26 cellular contexts compared by ENCODE assay signal in genomic region chr12:29566441-29566840, GRCh38.
A peak's percentile ranks its signal among the peaks of the same experiment; 100 is the strongest.
DNase-seq lines count a peak whose midpoint lies in the region; ATAC-seq lines count a peak whose summit lies in the region.
"Had no signal": no experiment of that assay in that cellular context is flagged by ENCODE, and none has a peak within 500 bp of the region (broad histone marks: within the 10 kb centered on the region; RNA-seq: fewer than 3 reads in every experiment).

No MANE protein-coding gene starts in this region.

- no peaks in the 10 kb centered on the region for H3K36me3 Mint-ChIP-seq in stimulated activated effector memory CD8-positive, alpha-beta T cell treated with anti-CD3 and anti-CD28 coated beads, Interleukin-12 subunit alpha, Interleukin-12 subunit beta, amount 100 ng/mL, for 72 hours
- no peaks in the 10 kb centered on the region for H3K36me3 Mint-ChIP-seq in effector memory CD8-positive, alpha-beta T cell (ENCODE audit: insufficient read depth)
- no peaks in the 10 kb centered on the region for H3K36me3 Mint-ChIP-seq in stimulated activated naive B cell treated with anti-CD40 and anti-IgM and Interleukin-4, amounts not matched to agents 10 μg/mL and 1 μg/mL and 100 μg/mL, for 72 hours
- H3K36me3 Mint-ChIP-seq: activated naive CD8-positive, alpha-beta T cell treated with anti-CD3 and anti-CD28 coated beads for 36 hours; memory B cell; natural killer cell; stimulated activated memory B cell treated with anti-CD40 and anti-IgM and Interleukin-4, amounts not matched to agents 10 μg/mL and 1 μg/mL and 100 μg/mL, for 72 hours had no signal

- no peaks in the 10 kb centered on the region for H3K9me3 Mint-ChIP-seq in stimulated activated effector memory CD8-positive, alpha-beta T cell treated with anti-CD3 and anti-CD28 coated beads, Interleukin-12 subunit alpha, Interleukin-12 subunit beta, amount 100 ng/mL, for 72 hours
- no peaks in the 10 kb centered on the region for H3K9me3 Mint-ChIP-seq in effector memory CD8-positive, alpha-beta T cell
- H3K9me3 Mint-ChIP-seq in stimulated activated naive B cell treated with anti-CD40 and anti-IgM and Interleukin-4, amounts not matched to agents 10 μg/mL and 1 μg/mL and 100 μg/mL, for 72 hours, result no peaks in the 10 kb centered on the region
- H3K9me3 Mint-ChIP-seq: activated naive CD8-positive, alpha-beta T cell treated with anti-CD3 and anti-CD28 coated beads for 36 hours; activated T-helper 2 cell treated with anti-CD3 and anti-CD28 coated beads, Interferon-gamma antibody, Interleukin-2, Interleukin-4, amounts not matched to agents 10 μg/mL and 5 μg/mL and 100 μg/mL, durations not matched to agents 14 hours and 24 hours and 36 hours; natural killer cell had no signal

- peaks cover 42% of the 10 kb centered on the region in 2 donors for H3K27me3 Mint-ChIP-seq in effector memory CD8-positive, alpha-beta T cell
- peaks cover 26 to 28% of the 10 kb centered on the region in 2 donors for H3K27me3 Mint-ChIP-seq in stimulated activated naive B cell treated with anti-CD40 and anti-IgM and Interleukin-4, amounts not matched to agents 10 μg/mL and 1 μg/mL and 100 μg/mL, for 72 hours
- H3K27me3 Mint-ChIP-seq: progenitor cell of endocrine pancreas had no signal

- H3K27ac Mint-ChIP-seq in stimulated activated effector memory CD8-positive, alpha-beta T cell treated with anti-CD3 and anti-CD28 coated beads, Interleukin-12 subunit alpha, Interleukin-12 subunit beta, amount 100 ng/mL, for 72 hours, result no peak overlapping the region
- H3K27ac Mint-ChIP-seq in effector memory CD8-positive, alpha-beta T cell, result no peak overlapping the region
- no peak overlapping the region for H3K27ac Mint-ChIP-seq in stimulated activated naive B cell treated with anti-CD40 and anti-IgM and Interleukin-4, amounts not matched to agents 10 μg/mL and 1 μg/mL and 100 μg/mL, for 72 hours
- H3K27ac Mint-ChIP-seq: activated naive CD8-positive, alpha-beta T cell treated with anti-CD3 and anti-CD28 coated beads for 36 hours; activated T-helper 2 cell treated with anti-CD3 and anti-CD28 coated beads, Interferon-gamma antibody, Interleukin-2, Interleukin-4, amounts not matched to agents 10 μg/mL and 5 μg/mL and 100 μg/mL, durations not matched to agents 14 hours and 24 hours and 36 hours; memory B cell; natural killer cell; progenitor cell of endocrine pancreas; stimulated activated memory B cell treated with anti-CD40 and anti-IgM and Interleukin-4, amounts not matched to agents 10 μg/mL and 1 μg/mL and 100 μg/mL, for 72 hours; WTC11 had no signal

- peaks cover 8% of the 10 kb centered on the region for H3K4me1 Mint-ChIP-seq in stimulated activated effector memory CD8-positive, alpha-beta T cell treated with anti-CD3 and anti-CD28 coated beads, Interleukin-12 subunit alpha, Interleukin-12 subunit beta, amount 100 ng/mL, for 72 hours
- H3K4me1 Mint-ChIP-seq in effector memory CD8-positive, alpha-beta T cell (ENCODE audit: low read depth in 2 of 2), result no peaks in the 10 kb centered on the region
- peaks cover 0 to 3% of the 10 kb centered on the region in 2 donors for H3K4me1 Mint-ChIP-seq in stimulated activated naive B cell treated with anti-CD40 and anti-IgM and Interleukin-4, amounts not matched to agents 10 μg/mL and 1 μg/mL and 100 μg/mL, for 72 hours
- H3K4me1 Mint-ChIP-seq: stimulated activated memory B cell treated with anti-CD40 and anti-IgM and Interleukin-4, amounts not matched to agents 10 μg/mL and 1 μg/mL and 100 μg/mL, for 72 hours had no signal

- peak; percentile 19 for ATAC-seq in stimulated activated effector memory CD8-positive, alpha-beta T cell treated with anti-CD3 and anti-CD28 coated beads, Interleukin-12 subunit alpha, Interleukin-12 subunit beta, amount 100 ng/mL, for 72 hours
- ATAC-seq in effector memory CD8-positive, alpha-beta T cell (replicated peaks), result no peak
- no peak for ATAC-seq in stimulated activated naive B cell treated with anti-CD40 and anti-IgM and Interleukin-4, amounts not matched to agents 10 μg/mL and 1 μg/mL and 100 μg/mL, for 72 hours (replicated peaks)
- ATAC-seq: body of pancreas, gastroesophageal sphincter, natural killer cell, WTC11 had no signal

- no peak overlapping the region for H3K4me3 Mint-ChIP-seq in stimulated activated effector memory CD8-positive, alpha-beta T cell treated with anti-CD3 and anti-CD28 coated beads, Interleukin-12 subunit alpha, Interleukin-12 subunit beta, amount 100 ng/mL, for 72 hours
- no peak overlapping the region for H3K4me3 Mint-ChIP-seq in effector memory CD8-positive, alpha-beta T cell
- H3K4me3 Mint-ChIP-seq in stimulated activated naive B cell treated with anti-CD40 and anti-IgM and Interleukin-4, amounts not matched to agents 10 μg/mL and 1 μg/mL and 100 μg/mL, for 72 hours, result no peak overlapping the region
- H3K4me3 Mint-ChIP-seq: activated naive CD8-positive, alpha-beta T cell treated with anti-CD3 and anti-CD28 coated beads for 36 hours; memory B cell; natural killer cell; stimulated activated memory B cell treated with anti-CD40 and anti-IgM and Interleukin-4, amounts not matched to agents 10 μg/mL and 1 μg/mL and 100 μg/mL, for 72 hours; WTC11 had no signal

- DNase-seq in DMS53 (lab: John Stamatoyannopoulos, UW) (peak; percentile 38), DMS53 treated with DMSO at 0.1 percent for 48 hours (lab: John Stamatoyannopoulos, UW; ENCODE audit: unreplicated experiment) (no peak), SW480 (ENCODE audit: low spot score) (peak; percentile 61), iris pigment epithelial cell (ENCODE audit: low read depth) (peak; percentile 86), NCI-H82 treated with DMSO at 0.1 percent for 48 hours (lab: John Stamatoyannopoulos, UW; ENCODE audit: unreplicated experiment) (no peak)
- DNase-seq in stimulated activated effector memory CD8-positive, alpha-beta T cell treated with anti-CD3 and anti-CD28 coated beads, Interleukin-12 subunit alpha, Interleukin-12 subunit beta, amount 100 ng/mL, for 72 hours (ENCODE audit: low spot score in 2 of 2), result no peak
- no peak for DNase-seq in effector memory CD8-positive, alpha-beta T cell
- DNase-seq in stimulated activated naive B cell treated with anti-CD40 and anti-IgM and Interleukin-4, amounts not matched to agents 10 μg/mL and 1 μg/mL and 100 μg/mL, for 72 hours, result no peak
- DNase-seq: 8988T; activated naive CD8-positive, alpha-beta T cell treated with anti-CD3 and anti-CD28 coated beads for 36 hours; body of pancreas; colonic mucosa; kidney glomerular epithelial cell; natural killer cell; NCI-H1417 treated with DMSO at 0.1 percent for 48 hours; NCI-H2107; NCI-H510A; RPMI8226; stimulated activated CD4-positive, alpha-beta T cell treated with anti-CD3 and anti-CD28 coated beads, Interleukin-2, amount 100 ng/mL, for 24 hours; T-helper 9 cell had no signal

Comparison
In these comparisons a context has a peak if more than half of its experiments do, and no peak if none do; other contexts are left out.
1. DNase-seq: peak in DMS53 (single experiment), SW480 (single experiment) and iris pigment epithelial cell (single experiment); none in DMS53 treated with DMSO at 0.1 percent for 48 hours (single experiment), stimulated activated effector memory CD8-positive, alpha-beta T cell treated with anti-CD3 and anti-CD28 coated beads, Interleukin-12 subunit alpha, Interleukin-12 subunit beta, amount 100 ng/mL, for 72 hours (0 of 2), NCI-H82 treated with DMSO at 0.1 percent for 48 hours (single experiment), effector memory CD8-positive, alpha-beta T cell (0 of 3) and stimulated activated naive B cell treated with anti-CD40 and anti-IgM and Interleukin-4, amounts not matched to agents 10 μg/mL and 1 μg/mL and 100 μg/mL, for 72 hours (single experiment).